ENCODE assay signal across 9 cellular contexts in genomic region chr6:100451577-100451976, GRCh38. TPM values are rescaled to one million over a fixed set of nuclear protein-coding genes. Genes with fewer than 3 reads are reported as not detected.
"Had no signal": no experiment of that assay in that cellular context is flagged by ENCODE, and none has a peak within 500 bp of the region (broad histone marks: within the 10 kb centered on the region; RNA-seq: fewer than 3 reads in every experiment).

No MANE protein-coding gene starts in this region.

- ATAC-seq: HepG2, K562 had no signal

- H3K27ac ChIP-seq: HL-60 had no signal

- DNase-seq: IMR-90, KBM-7, KG1 had no signal

- H3K4me3 ChIP-seq: K562 had no signal

RNA-seq across cellular contexts. Expression of gene SIM1, which starts 13.1 kb away (rescaled TPM):
- total RNA-seq: HepG2, HT-29, HT1080, IMR-90, K562 had no signal
- polyA plus RNA-seq: HepG2, IgD-negative memory B cell, IMR-90, K562 had no signal
